ENCODE assay signal across 1 cellular context in the genomic region with DNA sequence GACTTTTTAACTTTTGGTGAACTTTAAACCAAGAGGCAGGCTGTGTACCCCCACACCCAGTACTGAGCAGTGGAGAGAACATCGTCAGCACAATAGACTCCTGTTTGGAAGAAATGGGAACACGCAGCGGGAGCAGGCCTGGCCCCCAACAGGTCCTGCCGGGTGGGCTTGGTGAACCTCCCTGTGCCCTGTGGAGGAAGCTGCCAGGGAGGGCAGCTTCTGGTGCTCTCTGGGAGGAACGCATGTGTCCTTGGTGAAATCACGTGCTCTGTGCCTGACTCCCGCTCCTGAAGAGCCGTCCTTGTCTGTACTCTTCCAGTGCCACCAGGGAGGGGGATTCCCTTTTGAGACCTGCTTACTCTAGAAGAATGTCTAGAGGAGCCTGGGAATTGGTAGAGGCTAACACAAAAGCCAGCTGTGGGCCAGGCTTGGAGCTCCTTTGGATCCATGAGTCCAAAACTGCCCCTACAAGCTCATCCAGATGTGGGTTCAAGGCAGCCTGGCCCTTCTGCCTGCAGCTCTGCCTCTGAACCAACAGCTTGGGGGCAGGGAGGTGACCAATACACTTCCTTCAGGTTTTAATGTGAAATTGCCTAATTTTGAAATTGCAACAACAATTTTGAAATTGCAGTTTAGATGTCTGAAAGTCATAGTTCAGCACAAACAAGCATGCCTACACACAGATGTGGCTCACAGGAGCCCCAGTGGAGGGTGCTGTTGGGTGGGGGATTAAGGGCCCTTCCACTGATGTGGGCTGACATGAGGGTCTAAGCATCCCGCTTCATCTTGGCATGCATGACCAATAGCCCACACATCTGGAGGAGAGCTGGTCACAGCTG.
TF ChIP-seq lines count a peak whose summit lies in the region.

No MANE protein-coding gene starts in this region.

TF ChIP-seq in H1, 55 proteins besides CTCF, POLR2A, EP300 and RAD21:
- TF ChIP-seq, protein P1, sequence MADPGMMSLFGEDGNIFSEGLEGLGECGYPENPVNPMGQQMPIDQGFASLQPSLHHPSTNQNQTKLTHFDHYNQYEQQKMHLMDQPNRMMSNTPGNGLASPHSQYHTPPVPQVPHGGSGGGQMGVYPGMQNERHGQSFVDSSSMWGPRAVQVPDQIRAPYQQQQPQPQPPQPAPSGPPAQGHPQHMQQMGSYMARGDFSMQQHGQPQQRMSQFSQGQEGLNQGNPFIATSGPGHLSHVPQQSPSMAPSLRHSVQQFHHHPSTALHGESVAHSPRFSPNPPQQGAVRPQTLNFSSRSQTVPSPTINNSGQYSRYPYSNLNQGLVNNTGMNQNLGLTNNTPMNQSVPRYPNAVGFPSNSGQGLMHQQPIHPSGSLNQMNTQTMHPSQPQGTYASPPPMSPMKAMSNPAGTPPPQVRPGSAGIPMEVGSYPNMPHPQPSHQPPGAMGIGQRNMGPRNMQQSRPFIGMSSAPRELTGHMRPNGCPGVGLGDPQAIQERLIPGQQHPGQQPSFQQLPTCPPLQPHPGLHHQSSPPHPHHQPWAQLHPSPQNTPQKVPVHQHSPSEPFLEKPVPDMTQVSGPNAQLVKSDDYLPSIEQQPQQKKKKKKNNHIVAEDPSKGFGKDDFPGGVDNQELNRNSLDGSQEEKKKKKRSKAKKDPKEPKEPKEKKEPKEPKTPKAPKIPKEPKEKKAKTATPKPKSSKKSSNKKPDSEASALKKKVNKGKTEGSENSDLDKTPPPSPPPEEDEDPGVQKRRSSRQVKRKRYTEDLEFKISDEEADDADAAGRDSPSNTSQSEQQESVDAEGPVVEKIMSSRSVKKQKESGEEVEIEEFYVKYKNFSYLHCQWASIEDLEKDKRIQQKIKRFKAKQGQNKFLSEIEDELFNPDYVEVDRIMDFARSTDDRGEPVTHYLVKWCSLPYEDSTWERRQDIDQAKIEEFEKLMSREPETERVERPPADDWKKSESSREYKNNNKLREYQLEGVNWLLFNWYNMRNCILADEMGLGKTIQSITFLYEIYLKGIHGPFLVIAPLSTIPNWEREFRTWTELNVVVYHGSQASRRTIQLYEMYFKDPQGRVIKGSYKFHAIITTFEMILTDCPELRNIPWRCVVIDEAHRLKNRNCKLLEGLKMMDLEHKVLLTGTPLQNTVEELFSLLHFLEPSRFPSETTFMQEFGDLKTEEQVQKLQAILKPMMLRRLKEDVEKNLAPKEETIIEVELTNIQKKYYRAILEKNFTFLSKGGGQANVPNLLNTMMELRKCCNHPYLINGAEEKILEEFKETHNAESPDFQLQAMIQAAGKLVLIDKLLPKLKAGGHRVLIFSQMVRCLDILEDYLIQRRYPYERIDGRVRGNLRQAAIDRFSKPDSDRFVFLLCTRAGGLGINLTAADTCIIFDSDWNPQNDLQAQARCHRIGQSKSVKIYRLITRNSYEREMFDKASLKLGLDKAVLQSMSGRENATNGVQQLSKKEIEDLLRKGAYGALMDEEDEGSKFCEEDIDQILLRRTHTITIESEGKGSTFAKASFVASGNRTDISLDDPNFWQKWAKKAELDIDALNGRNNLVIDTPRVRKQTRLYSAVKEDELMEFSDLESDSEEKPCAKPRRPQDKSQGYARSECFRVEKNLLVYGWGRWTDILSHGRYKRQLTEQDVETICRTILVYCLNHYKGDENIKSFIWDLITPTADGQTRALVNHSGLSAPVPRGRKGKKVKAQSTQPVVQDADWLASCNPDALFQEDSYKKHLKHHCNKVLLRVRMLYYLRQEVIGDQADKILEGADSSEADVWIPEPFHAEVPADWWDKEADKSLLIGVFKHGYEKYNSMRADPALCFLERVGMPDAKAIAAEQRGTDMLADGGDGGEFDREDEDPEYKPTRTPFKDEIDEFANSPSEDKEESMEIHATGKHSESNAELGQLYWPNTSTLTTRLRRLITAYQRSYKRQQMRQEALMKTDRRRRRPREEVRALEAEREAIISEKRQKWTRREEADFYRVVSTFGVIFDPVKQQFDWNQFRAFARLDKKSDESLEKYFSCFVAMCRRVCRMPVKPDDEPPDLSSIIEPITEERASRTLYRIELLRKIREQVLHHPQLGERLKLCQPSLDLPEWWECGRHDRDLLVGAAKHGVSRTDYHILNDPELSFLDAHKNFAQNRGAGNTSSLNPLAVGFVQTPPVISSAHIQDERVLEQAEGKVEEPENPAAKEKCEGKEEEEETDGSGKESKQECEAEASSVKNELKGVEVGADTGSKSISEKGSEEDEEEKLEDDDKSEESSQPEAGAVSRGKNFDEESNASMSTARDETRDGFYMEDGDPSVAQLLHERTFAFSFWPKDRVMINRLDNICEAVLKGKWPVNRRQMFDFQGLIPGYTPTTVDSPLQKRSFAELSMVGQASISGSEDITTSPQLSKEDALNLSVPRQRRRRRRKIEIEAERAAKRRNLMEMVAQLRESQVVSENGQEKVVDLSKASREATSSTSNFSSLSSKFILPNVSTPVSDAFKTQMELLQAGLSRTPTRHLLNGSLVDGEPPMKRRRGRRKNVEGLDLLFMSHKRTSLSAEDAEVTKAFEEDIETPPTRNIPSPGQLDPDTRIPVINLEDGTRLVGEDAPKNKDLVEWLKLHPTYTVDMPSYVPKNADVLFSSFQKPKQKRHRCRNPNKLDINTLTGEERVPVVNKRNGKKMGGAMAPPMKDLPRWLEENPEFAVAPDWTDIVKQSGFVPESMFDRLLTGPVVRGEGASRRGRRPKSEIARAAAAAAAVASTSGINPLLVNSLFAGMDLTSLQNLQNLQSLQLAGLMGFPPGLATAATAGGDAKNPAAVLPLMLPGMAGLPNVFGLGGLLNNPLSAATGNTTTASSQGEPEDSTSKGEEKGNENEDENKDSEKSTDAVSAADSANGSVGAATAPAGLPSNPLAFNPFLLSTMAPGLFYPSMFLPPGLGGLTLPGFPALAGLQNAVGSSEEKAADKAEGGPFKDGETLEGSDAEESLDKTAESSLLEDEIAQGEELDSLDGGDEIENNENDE (IDR thresholded peaks at IDR 0.05; ENCODE audit: insufficient replicate concordance, low read length) = no peak
- TF ChIP-seq JUND (IDR thresholded peaks at IDR 0.05; ENCODE audit: low read length) (no peak), TBP (IDR thresholded peaks at IDR 0.05; ENCODE audit: low read depth, low read length) (no peak), CBX5 (IDR thresholded peaks at IDR 0.05; ENCODE audit: low read depth, low read length) (no peak), NANOG (IDR thresholded peaks at IDR 0.05; ENCODE audit: insufficient read depth, low read depth, low read length, poor library complexity, severe bottlenecking) (no peak), TAF1 (IDR thresholded peaks at IDR 0.05; ENCODE audit: low read depth, low read length) (no peak), SAP30 (IDR thresholded peaks at IDR 0.05; ENCODE audit: insufficient read depth, insufficient replicate concordance, low read length) (no peak)
- TF ChIP-seq, protein P2, sequence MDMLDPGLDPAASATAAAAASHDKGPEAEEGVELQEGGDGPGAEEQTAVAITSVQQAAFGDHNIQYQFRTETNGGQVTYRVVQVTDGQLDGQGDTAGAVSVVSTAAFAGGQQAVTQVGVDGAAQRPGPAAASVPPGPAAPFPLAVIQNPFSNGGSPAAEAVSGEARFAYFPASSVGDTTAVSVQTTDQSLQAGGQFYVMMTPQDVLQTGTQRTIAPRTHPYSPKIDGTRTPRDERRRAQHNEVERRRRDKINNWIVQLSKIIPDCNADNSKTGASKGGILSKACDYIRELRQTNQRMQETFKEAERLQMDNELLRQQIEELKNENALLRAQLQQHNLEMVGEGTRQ (IDR thresholded peaks at IDR 0.05; ENCODE audit: low read length) = no peak
